7 cellular contexts compared by ENCODE assay signal in genomic region chr6:102764317-102764716, GRCh38.
"Had no signal": no experiment of that assay in that cellular context is flagged by ENCODE, and none has a peak within 500 bp of the region (broad histone marks: within the 10 kb centered on the region; RNA-seq: fewer than 3 reads in every experiment).

No MANE protein-coding gene starts in this region.

- H3K27me3 Mint-ChIP-seq: IgD-negative memory B cell had no signal

- ATAC-seq: HepG2, K562 had no signal

- DNase-seq: IMR-90, KBM-7, KG1 had no signal

- H3K36me3 Mint-ChIP-seq: IgD-negative memory B cell had no signal

- H3K4me1 Mint-ChIP-seq: IgD-negative memory B cell had no signal

- H3K27ac ChIP-seq: HL-60 had no signal

- H3K4me3 ChIP-seq: K562 had no signal

- H3K4me3 Mint-ChIP-seq: IgD-negative memory B cell had no signal

- H3K27ac Mint-ChIP-seq: IgD-negative memory B cell had no signal
